ENCODE assay signal across 8 cellular contexts in the genomic region with DNA sequence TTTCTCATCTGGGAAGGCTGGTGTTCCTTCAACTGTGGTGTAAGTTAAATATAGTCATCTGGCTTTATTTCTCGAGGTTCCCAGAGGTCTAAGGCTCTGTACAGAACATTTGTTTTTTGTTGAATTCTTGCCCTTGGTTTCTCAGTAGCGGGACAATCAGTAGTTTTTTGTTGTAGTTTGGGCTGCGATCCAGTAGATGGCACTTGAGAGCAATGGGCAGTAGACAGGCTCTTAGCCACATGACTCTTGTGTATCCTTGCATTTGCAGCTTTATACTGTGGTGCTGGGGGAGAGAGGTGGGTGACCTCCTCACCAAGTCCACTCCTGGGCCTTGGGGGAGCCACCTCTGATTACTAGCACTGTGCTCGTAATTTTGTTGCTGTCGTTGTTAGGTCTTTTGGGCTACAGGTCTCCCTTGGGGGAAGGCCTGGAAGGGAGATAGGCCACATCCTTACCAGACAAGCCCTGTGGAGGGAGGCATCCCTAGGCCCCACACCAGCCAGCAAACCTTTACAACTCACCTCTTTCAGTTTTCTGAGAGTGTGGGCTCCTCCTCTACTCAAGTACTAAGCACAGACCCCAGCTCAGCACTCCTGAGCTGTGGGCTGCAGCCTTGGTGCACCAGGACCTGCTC. TPM values are rescaled to one million over a fixed set of nuclear protein-coding genes. Genes with fewer than 3 reads are reported as not detected.
DNase-seq lines count a peak whose midpoint lies in the region; ATAC-seq and TF ChIP-seq lines count a peak whose summit lies in the region.

No MANE protein-coding gene starts in this region.

- H3K9ac ChIP-seq in mesenchymal stem cell (ENCODE audit: low read length): no peak overlapping the region

- no peak overlapping the region for H3K4ac ChIP-seq in mesenchymal stem cell (ENCODE audit: low read depth in 1 of 2, low read length in 2 of 2)

- no peak overlapping the region for H3K18ac ChIP-seq in mesenchymal stem cell (ENCODE audit: low read depth in 1 of 2, low read length in 2 of 2)

- peaks cover 3% of the 10 kb centered on the region for H3K27me3 Mint-ChIP-seq in brain

- no peak overlapping the region for H3K4me2 ChIP-seq in mesenchymal stem cell (ENCODE audit: low read length, poor library complexity, severe bottlenecking)

- no peak overlapping the region for H3K27ac ChIP-seq in HEK293 (ENCODE audit: extremely low read depth, low read depth, low read length)
- H3K27ac ChIP-seq in RWPE2 (ENCODE audit: poor library complexity, severe bottlenecking): no peak overlapping the region
- no peak overlapping the region for H3K27ac ChIP-seq in mesenchymal stem cell (ENCODE audit: low read length, poor library complexity, severe bottlenecking)

- no peak overlapping the region for H2BK15ac ChIP-seq in mesenchymal stem cell (ENCODE audit: low read depth, poor library complexity, severe bottlenecking)

- H3K23ac ChIP-seq in mesenchymal stem cell (ENCODE audit: low read length in 2 of 2): no peak overlapping the region

- H3K36me3 ChIP-seq in HEK293 (ENCODE audit: control insufficient read depth in 2 of 2, insufficient read depth in 1 of 2, low read length in 2 of 2): no peaks in the 10 kb centered on the region
- H3K36me3 ChIP-seq in RWPE2 (ENCODE audit: low read depth): no peaks in the 10 kb centered on the region
- no peaks in the 10 kb centered on the region for H3K36me3 ChIP-seq in mesenchymal stem cell (ENCODE audit: control insufficient read depth in 1 of 2, insufficient read depth in 2 of 2, low read depth in 1 of 2, low read length in 2 of 2)

- ATAC-seq in RWPE2 (ENCODE audit: low read depth): peak; percentile 36; the same call in 1 of the 3 replicates

- no peak overlapping the region for H2BK5ac ChIP-seq in mesenchymal stem cell (ENCODE audit: low read depth, low read length, poor library complexity, severe bottlenecking)

- no peak overlapping the region for H3K14ac ChIP-seq in mesenchymal stem cell (ENCODE audit: low read length in 2 of 2)

- no peaks in the 10 kb centered on the region for H3K4me1 ChIP-seq in HEK293 (ENCODE audit: control insufficient read depth, insufficient read depth, low read length)
- no peaks in the 10 kb centered on the region for H3K4me1 ChIP-seq in RWPE2 (ENCODE audit: insufficient read depth, poor library complexity, severe bottlenecking)
- H3K4me1 ChIP-seq in mesenchymal stem cell (ENCODE audit: control insufficient read depth, insufficient read depth, low read depth, low read length): no peaks in the 10 kb centered on the region

- no peaks in the 10 kb centered on the region for H3K79me1 ChIP-seq in mesenchymal stem cell (replicated peaks; ENCODE audit: low read length, poor library complexity, severe bottlenecking)

- H2BK12ac ChIP-seq in mesenchymal stem cell (ENCODE audit: low read length in 2 of 2): no peak overlapping the region

- H3K9me3 ChIP-seq in HEK293 (ENCODE audit: control insufficient read depth, insufficient read depth, low read depth, low read length) (no peaks in the 10 kb centered on the region; the same call in 1 of the 2 replicates), RWPE2 (ENCODE audit: severe bottlenecking) (no peaks in the 10 kb centered on the region), mesenchymal stem cell (ENCODE audit: control insufficient read depth, low read length) (no peaks in the 10 kb centered on the region)

- no peak overlapping the region for H2AFZ ChIP-seq in mesenchymal stem cell (ENCODE audit: low read depth, low read length)

- no peaks in the 10 kb centered on the region for H3K4me1 Mint-ChIP-seq in brain

- WGBS in mesenchymal stem cell: 19% methylated on average over 5 of the region's 5 CpGs

- no peak overlapping the region for H2AK5ac ChIP-seq in mesenchymal stem cell (ENCODE audit: low read length, severe bottlenecking)

- H3K27ac Mint-ChIP-seq in brain: no peak overlapping the region

- POLR2A ChIA-PET in HEK293 (lab: Yijun Ruan, JAX): no interaction called here

- peak; percentile 26 for DNase-seq in activated T-cell treated with anti-CD3 and anti-CD28 coated beads for 24 hours (ENCODE audit: low read depth)
- DNase-seq in activated T-cell treated with anti-CD3 and anti-CD28 coated beads, Interleukin-2, amount 50 U/mL, for 1 hour: no peak
- no peak for DNase-seq in RWPE2 (ENCODE audit: low spot score)
- peak; percentile 32 for DNase-seq in mesenchymal stem cell
- DNase-seq in posterior cingulate gyrus: no peak
- no peak for DNase-seq in NCI-H1092 (lab: John Stamatoyannopoulos, UW)

- H3K36me3 Mint-ChIP-seq in brain: no peaks in the 10 kb centered on the region

- no peak overlapping the region for H3K4me3 Mint-ChIP-seq in brain

- intact Hi-C loops in posterior cingulate gyrus (cut with DNase I): no loop called here

- H4K8ac ChIP-seq in mesenchymal stem cell (ENCODE audit: low read length): no peak overlapping the region

- H2BK120ac ChIP-seq in mesenchymal stem cell (ENCODE audit: low read depth, low read length): no peak overlapping the region

- no peak overlapping the region for H4K91ac ChIP-seq in mesenchymal stem cell (ENCODE audit: low read length)

- no peak overlapping the region for H3K4me3 ChIP-seq in HEK293 (ENCODE audit: low read depth, low read length)
- no peak overlapping the region for H3K4me3 ChIP-seq in RWPE2 (ENCODE audit: severe bottlenecking)
- no peak overlapping the region for H3K4me3 ChIP-seq in mesenchymal stem cell (ENCODE audit: insufficient read depth in 1 of 2, low read depth in 1 of 2, low read length in 2 of 2)

- CTCF ChIA-PET in HEK293 (lab: Yijun Ruan, JAX): interaction anchor here (0.6 to 3.5 kb wide), 14 partner anchors 11 to 820 kb away, joined by 3 to 20 read pairs (median 3); no protein-coding TSS in a partner anchor

- no peaks in the 10 kb centered on the region for H3K27me3 ChIP-seq in RWPE2 (ENCODE audit: insufficient read depth, poor library complexity, severe bottlenecking)
- peaks cover 0 to 7% of the 10 kb centered on the region in 2 experiments for H3K27me3 ChIP-seq in mesenchymal stem cell (ENCODE audit: control insufficient read depth in 1 of 2, insufficient read depth in 1 of 2, low read length in 2 of 2)

- H3K9me3 Mint-ChIP-seq in brain: peaks cover 0 to 9% (median 3%) of the 10 kb centered on the region in 5 experiments

- TF ChIP-seq CTCF in HEK293 (tag by site-specific recombination; IDR thresholded peaks at IDR 0.05) (no peak), RWPE2 (IDR thresholded peaks at IDR 0.05; ENCODE audit: poor library complexity, severe bottlenecking) (peak; percentile 66), brain (conservative IDR thresholded peaks at IDR 0.05) (peak; percentile 38 to 60)

TF ChIP-seq in HEK293, 187 proteins besides CTCF, POLR2A, EP300 and RAD21:
- TF ChIP-seq, protein P1, sequence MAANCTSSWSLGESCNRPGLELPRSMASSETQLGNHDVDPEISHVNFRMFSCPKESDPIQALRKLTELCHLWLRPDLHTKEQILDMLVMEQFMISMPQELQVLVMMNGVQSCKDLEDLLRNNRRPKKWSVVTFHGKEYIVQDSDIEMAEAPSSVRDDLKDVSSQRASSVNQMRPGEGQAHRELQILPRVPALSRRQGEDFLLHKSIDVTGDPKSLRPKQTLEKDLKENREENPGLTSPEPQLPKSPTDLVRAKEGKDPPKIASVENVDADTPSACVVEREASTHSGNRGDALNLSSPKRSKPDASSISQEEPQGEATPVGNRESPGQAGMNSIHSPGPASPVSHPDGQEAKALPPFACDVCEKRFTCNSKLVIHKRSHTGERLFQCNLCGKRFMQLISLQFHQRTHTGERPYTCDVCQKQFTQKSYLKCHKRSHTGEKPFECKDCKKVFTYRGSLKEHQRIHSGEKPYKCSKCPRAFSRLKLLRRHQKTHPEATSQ (tag by site-specific recombination; IDR thresholded peaks at IDR 0.05): no peak
- TF ChIP-seq ZNF660 (tag by site-specific recombination; IDR thresholded peaks at IDR 0.05) (0 out of 2 replicates have a peak, but pooled peaks have one; percentile 61), ZNF654 (tag by site-specific recombination; IDR thresholded peaks at IDR 0.05; ENCODE audit: low read depth) (peak; percentile 75)
TF ChIP-seq in HEK293: peak in this region for 2.

RNA-seq across cellular contexts. Expression of gene ETDB, which starts 8.1 kb away (rescaled TPM):
- polyA plus RNA-seq in brain (ENCODE audit: insufficient read depth, low read depth, low replicate concordance): not detected
- polyA plus RNA-seq in mesenchymal stem cell (2013, experiment 1 of 2): not detected
- polyA plus RNA-seq in mesenchymal stem cell (2013, experiment 2 of 2): not detected

RNA-seq across cellular contexts. Expression of gene SMIM10L2B, which starts 13.7 kb away (rescaled TPM):
- 12.4 TPM for polyA plus RNA-seq in brain (ENCODE audit: insufficient read depth, low read depth, low replicate concordance)
- polyA plus RNA-seq in mesenchymal stem cell (2013, experiment 1 of 2): 3.4 TPM
- polyA plus RNA-seq in mesenchymal stem cell (2013, experiment 2 of 2): 3.5 TPM

RNA-seq across cellular contexts. Expression of gene CT55, which starts 59.0 kb away (rescaled TPM):
- polyA plus RNA-seq in brain (ENCODE audit: insufficient read depth, low read depth, low replicate concordance): not detected
- not detected for polyA plus RNA-seq in mesenchymal stem cell (2013, experiment 1 of 2)
- polyA plus RNA-seq in mesenchymal stem cell (2013, experiment 2 of 2): not detected

Comparison
In these comparisons a context has a peak if more than half of its experiments do, and no peak if none do; other contexts are left out.
1. DNase-seq: peak in activated T-cell treated with anti-CD3 and anti-CD28 coated beads for 24 hours (single experiment) and mesenchymal stem cell (single experiment); none in activated T-cell treated with anti-CD3 and anti-CD28 coated beads, Interleukin-2, amount 50 U/mL, for 1 hour (single experiment), RWPE2 (single experiment), posterior cingulate gyrus (0 of 10) and NCI-H1092 (single experiment).